1 cellular context compared by ENCODE assay signal in genomic region chr7:29723599-29723998, GRCh38.
TF ChIP-seq lines count a peak whose summit lies in the region.

No MANE protein-coding gene starts in this region.

TF ChIP-seq in SK-N-SH, 30 proteins besides CTCF, POLR2A, EP300 and RAD21 (continued from another document):
- no peak for TF ChIP-seq REST (IDR thresholded peaks at IDR 0.05; ENCODE audit: low read depth, low read length)
- no peak for TF ChIP-seq GATA2 (CRISPR knock-in tag; IDR thresholded peaks at IDR 0.05)
- TF ChIP-seq, protein P1, sequence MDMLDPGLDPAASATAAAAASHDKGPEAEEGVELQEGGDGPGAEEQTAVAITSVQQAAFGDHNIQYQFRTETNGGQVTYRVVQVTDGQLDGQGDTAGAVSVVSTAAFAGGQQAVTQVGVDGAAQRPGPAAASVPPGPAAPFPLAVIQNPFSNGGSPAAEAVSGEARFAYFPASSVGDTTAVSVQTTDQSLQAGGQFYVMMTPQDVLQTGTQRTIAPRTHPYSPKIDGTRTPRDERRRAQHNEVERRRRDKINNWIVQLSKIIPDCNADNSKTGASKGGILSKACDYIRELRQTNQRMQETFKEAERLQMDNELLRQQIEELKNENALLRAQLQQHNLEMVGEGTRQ (IDR thresholded peaks at IDR 0.05; ENCODE audit: borderline replicate concordance, low read depth, low read length): no peak
- TF ChIP-seq NRF1 (IDR thresholded peaks at IDR 0.05; ENCODE audit: low read depth, low read length): no peak
- TF ChIP-seq SIN3A (IDR thresholded peaks at IDR 0.05; ENCODE audit: borderline replicate concordance, low read depth, low read length): no peak
- TF ChIP-seq EZH2phosphoT487 (IDR thresholded peaks at IDR 0.05; ENCODE audit: borderline replicate concordance, low read depth): no peak
- TF ChIP-seq FOSL2 (IDR thresholded peaks at IDR 0.05; ENCODE audit: borderline replicate concordance, low read depth): no peak
- TF ChIP-seq PBX3 (IDR thresholded peaks at IDR 0.05): no peak
- TF ChIP-seq ELF1 (IDR thresholded peaks at IDR 0.05): no peak
- TF ChIP-seq IRF3 (IDR thresholded peaks at IDR 0.05; ENCODE audit: low read depth, low read length): no peak
